ENCODE assay signal across 1 cellular context in genomic region chr1:2047749-2048729, GRCh38.
TF ChIP-seq lines count a peak whose summit lies in the region.

No MANE protein-coding gene starts in this region.

TF ChIP-seq in HepG2, 621 proteins besides CTCF, POLR2A, EP300 and RAD21 (continued from another document):
- peak; percentile 13; the same call in 1 of the 2 replicates for TF ChIP-seq ZNF777 (CRISPR knock-in tag; IDR thresholded peaks at IDR 0.05)
- 0 out of 2 replicates have a peak, but pooled peaks have one; percentile 18 for TF ChIP-seq ZNF343 (CRISPR knock-in tag; IDR thresholded peaks at IDR 0.05)
- TF ChIP-seq ZNF18 (CRISPR knock-in tag; IDR thresholded peaks at IDR 0.05; ENCODE audit: insufficient replicate concordance), result peak; percentile 55
- TF ChIP-seq PITX1 (CRISPR knock-in tag; IDR thresholded peaks at IDR 0.05), result 0 out of 2 replicates have a peak, but pooled peaks have one; percentile 10
- TF ChIP-seq ZNF639 (CRISPR knock-in tag; conservative IDR thresholded peaks at IDR 0.05), result no peak
- TF ChIP-seq HNRNPUL1 (IDR thresholded peaks at IDR 0.05; ENCODE audit: low read depth, low read length), result no peak
- TF ChIP-seq FOXJ3 (CRISPR knock-in tag; IDR thresholded peaks at IDR 0.05; ENCODE audit: borderline replicate concordance), result no peak
- no peak for TF ChIP-seq ZNF317 (CRISPR knock-in tag; IDR thresholded peaks at IDR 0.05)
- TF ChIP-seq ZBTB2 (CRISPR knock-in tag; IDR thresholded peaks at IDR 0.05; ENCODE audit: low read depth), result 0 out of 2 replicates have a peak, but pooled peaks have one; percentile 34
- no peak for TF ChIP-seq POLR2AphosphoS2 (IDR thresholded peaks at IDR 0.05; ENCODE audit: low read depth, low read length)
- TF ChIP-seq PATZ1 (CRISPR knock-in tag; IDR thresholded peaks at IDR 0.05), result no peak
- TF ChIP-seq ZNF550 (CRISPR knock-in tag; IDR thresholded peaks at IDR 0.05; ENCODE audit: borderline replicate concordance), result no peak
- TF ChIP-seq ZSCAN20 (CRISPR knock-in tag; IDR thresholded peaks at IDR 0.05; ENCODE audit: borderline replicate concordance), result no peak
- TF ChIP-seq ZSCAN29 (CRISPR knock-in tag; conservative IDR thresholded peaks at IDR 0.05), result no peak
- TF ChIP-seq ZNF564 (CRISPR knock-in tag; IDR thresholded peaks at IDR 0.05), result no peak
- TF ChIP-seq KAT7 (CRISPR knock-in tag; IDR thresholded peaks at IDR 0.05; ENCODE audit: borderline replicate concordance), result no peak
- TF ChIP-seq ZKSCAN8 (CRISPR knock-in tag; IDR thresholded peaks at IDR 0.05; ENCODE audit: borderline replicate concordance), result no peak
- TF ChIP-seq SIX4 (CRISPR knock-in tag; IDR thresholded peaks at IDR 0.05), result no peak
- 0 out of 2 replicates have a peak, but pooled peaks have one; percentile 14 for TF ChIP-seq ZNF138 (CRISPR knock-in tag; IDR thresholded peaks at IDR 0.05; ENCODE audit: low read depth)
- 0 out of 2 replicates have a peak, but pooled peaks have one; percentile 10 for TF ChIP-seq ARID4A (CRISPR knock-in tag; IDR thresholded peaks at IDR 0.05; ENCODE audit: borderline replicate concordance)
- no peak for TF ChIP-seq GATAD1 (CRISPR knock-in tag; IDR thresholded peaks at IDR 0.05)
- TF ChIP-seq ZNF230 (CRISPR knock-in tag; IDR thresholded peaks at IDR 0.05), result 0 out of 2 replicates have a peak, but pooled peaks have one; percentile 39
- no peak for TF ChIP-seq ETV5 (CRISPR knock-in tag; IDR thresholded peaks at IDR 0.05; ENCODE audit: borderline replicate concordance)
